Comparison of ENCODE assay signal across 23 cellular contexts in genomic region chr18:35303610-35304009, GRCh38.
"Had no signal": no experiment of that assay in that cellular context is flagged by ENCODE, and none has a peak within 500 bp of the region (broad histone marks: within the 10 kb centered on the region; RNA-seq: fewer than 3 reads in every experiment).

No MANE protein-coding gene starts in this region.

- H3K4me3 ChIP-seq: SJSA1 had no signal

- DNase-seq: activated CD4-positive, alpha-beta T cell treated with anti-CD3 and anti-CD28 coated beads, Interleukin-2, amount 10 ng/mL, durations not matched to agents 24 days and 14 days; activated CD4-positive, alpha-beta T cell treated with anti-CD3 and anti-CD28 coated beads, Interleukin-2, amount 50 U/mL, for 4 hours; activated CD8-positive, alpha-beta T cell treated with anti-CD3 and anti-CD28 coated beads for 36 hours; activated gamma-delta T cell treated with Interleukin-2 at 50 U/mL for 16 hours; activated naive CD4-positive, alpha-beta T cell treated with anti-CD3 and anti-CD28 coated beads for 36 hours; activated T-cell treated with anti-CD3 and anti-CD28 coated beads, Interleukin-2, amount 50 U/mL, for 1 hour; anterior cingulate cortex; central memory CD4-positive, alpha-beta T cell; MM.1S; MV-4-11; NCI-H1092 treated with DMSO at 0.1 percent for 48 hours; NCI-H1436 treated with DMSO at 0.1 percent for 48 hours; NCI-H1694 treated with DMSO at 0.1 percent for 48 hours; NCI-H2029; NCI-H2107; NCI-H345; NCI-H524 treated with DMSO at 0.1 percent for 48 hours; SHP77 treated with DMSO at 0.1 percent for 48 hours; SK-N-SH had no signal

- H3K4me1 ChIP-seq: SJSA1 had no signal

- H3K9ac ChIP-seq: KMS-11, SK-N-SH had no signal

- H3K27ac ChIP-seq: KMS-11, SJSA1 had no signal

- H3K27me3 ChIP-seq: SJSA1 had no signal

- ATAC-seq: activated CD8-positive, alpha-beta T cell treated with anti-CD3 and anti-CD28 coated beads for 36 hours; activated naive CD4-positive, alpha-beta T cell treated with anti-CD3 and anti-CD28 coated beads, Interleukin-2, amount 50 U/mL, for 72 hours; Panc1 had no signal
